ENCODE assay signal across 2 cellular contexts in genomic region chr19:49749055-49749716, GRCh38.
TF ChIP-seq lines count a peak whose summit lies in the region.

No MANE protein-coding gene starts in this region.

TF ChIP-seq in Ishikawa, 13 proteins besides CTCF, POLR2A, EP300 and RAD21:
- TF ChIP-seq YY1 (IDR thresholded peaks at IDR 0.05; ENCODE audit: low read depth) (no peak), CREB1 (IDR thresholded peaks at IDR 0.05; ENCODE audit: low read depth) (no peak), TCF12 (IDR thresholded peaks at IDR 0.05; ENCODE audit: low read depth) (no peak), TEAD4 (IDR thresholded peaks at IDR 0.05) (no peak), NFIC (IDR thresholded peaks at IDR 0.05) (no peak), USF1 (IDR thresholded peaks at IDR 0.05) (peak; percentile 96)

TF ChIP-seq in HepG2, 621 proteins besides CTCF, POLR2A, EP300 and RAD21:
- TF ChIP-seq NFYB (CRISPR knock-in tag; IDR thresholded peaks at IDR 0.05) (peak; percentile 85), PAWR (CRISPR knock-in tag; IDR thresholded peaks at IDR 0.05; ENCODE audit: borderline replicate concordance) (no peak), ZNF143 (CRISPR knock-in tag; IDR thresholded peaks at IDR 0.05) (peak; percentile 85), NAIF1 (CRISPR knock-in tag; IDR thresholded peaks at IDR 0.05; ENCODE audit: borderline replicate concordance) (no peak), ZNF616 (CRISPR knock-in tag; IDR thresholded peaks at IDR 0.05; ENCODE audit: low read depth) (no peak), TCF12 (IDR thresholded peaks at IDR 0.05) (no peak), TCF12 (CRISPR knock-in tag; IDR thresholded peaks at IDR 0.05) (no peak), RFXANK (CRISPR knock-in tag; IDR thresholded peaks at IDR 0.05) (no peak), MZF1 (CRISPR knock-in tag; IDR thresholded peaks at IDR 0.05; ENCODE audit: borderline replicate concordance) (no peak), ZNF44 (CRISPR knock-in tag; IDR thresholded peaks at IDR 0.05) (no peak), CEBPB (IDR thresholded peaks at IDR 0.05; ENCODE audit: borderline replicate concordance, low read depth, low read length) (no peak), ZNF749 (CRISPR knock-in tag; IDR thresholded peaks at IDR 0.05; ENCODE audit: borderline replicate concordance) (no peak), POGK (CRISPR knock-in tag; conservative IDR thresholded peaks at IDR 0.05) (no peak), ZNF614 (CRISPR knock-in tag; IDR thresholded peaks at IDR 0.05; ENCODE audit: borderline replicate concordance) (no peak), BATF2 (CRISPR knock-in tag; IDR thresholded peaks at IDR 0.05) (no peak), KLF13 (CRISPR knock-in tag; IDR thresholded peaks at IDR 0.05) (no peak), THAP9 (CRISPR knock-in tag; IDR thresholded peaks at IDR 0.05; ENCODE audit: borderline replicate concordance) (no peak), FOXO1 (CRISPR knock-in tag; IDR thresholded peaks at IDR 0.05) (no peak), THAP11 (CRISPR knock-in tag; IDR thresholded peaks at IDR 0.05) (peak; percentile 96), ATF6 (CRISPR knock-in tag; conservative IDR thresholded peaks at IDR 0.05) (no peak), NFYC (CRISPR knock-in tag; IDR thresholded peaks at IDR 0.05) (peak; percentile 77), ZNF790 (CRISPR knock-in tag; IDR thresholded peaks at IDR 0.05; ENCODE audit: borderline replicate concordance) (no peak), ZNF12 (CRISPR knock-in tag; IDR thresholded peaks at IDR 0.05) (no peak), DMTF1 (CRISPR knock-in tag; IDR thresholded peaks at IDR 0.05) (no peak), CBX2 (IDR thresholded peaks at IDR 0.05; ENCODE audit: low read depth, low read length) (no peak), CBX2 (CRISPR knock-in tag; IDR thresholded peaks at IDR 0.05; ENCODE audit: low read depth) (no peak), GPBP1L1 (CRISPR knock-in tag; IDR thresholded peaks at IDR 0.05) (no peak), ATAD3A (CRISPR knock-in tag; IDR thresholded peaks at IDR 0.05) (no peak), ZNF510 (CRISPR knock-in tag; IDR thresholded peaks at IDR 0.05; ENCODE audit: low read depth) (no peak), TEAD2 (CRISPR knock-in tag; IDR thresholded peaks at IDR 0.05) (no peak), ZNF414 (CRISPR knock-in tag; IDR thresholded peaks at IDR 0.05) (no peak), CBX1 (IDR thresholded peaks at IDR 0.05; ENCODE audit: low read depth) (no peak), NFIB (CRISPR knock-in tag; IDR thresholded peaks at IDR 0.05; ENCODE audit: borderline replicate concordance) (no peak), ZFYVE20 (CRISPR knock-in tag; IDR thresholded peaks at IDR 0.05; ENCODE audit: borderline replicate concordance, low read depth) (no peak), FOXP4 (CRISPR knock-in tag; IDR thresholded peaks at IDR 0.05) (no peak), ZNF326 (CRISPR knock-in tag; IDR thresholded peaks at IDR 0.05; ENCODE audit: borderline replicate concordance) (no peak), TMF1 (CRISPR knock-in tag; IDR thresholded peaks at IDR 0.05; ENCODE audit: low read depth) (no peak), NFKBIZ (CRISPR knock-in tag; IDR thresholded peaks at IDR 0.05) (no peak), HOXA3 (CRISPR knock-in tag; IDR thresholded peaks at IDR 0.05) (no peak), KDM5A (IDR thresholded peaks at IDR 0.05; ENCODE audit: borderline replicate concordance, low read length) (no peak), HMG20A (CRISPR knock-in tag; IDR thresholded peaks at IDR 0.05; ENCODE audit: borderline replicate concordance) (no peak), ZBTB8A (CRISPR knock-in tag; IDR thresholded peaks at IDR 0.05; ENCODE audit: borderline replicate concordance, low read depth) (no peak), USF2 (IDR thresholded peaks at IDR 0.05; ENCODE audit: low read depth, low read length) (peak; percentile 74), USF2 (CRISPR knock-in tag; IDR thresholded peaks at IDR 0.05; ENCODE audit: borderline replicate concordance) (peak; percentile 84; the same call in 1 of the 2 replicates), HBP1 (CRISPR knock-in tag; IDR thresholded peaks at IDR 0.05; ENCODE audit: low read depth) (no peak), HCFC1 (IDR thresholded peaks at IDR 0.05; ENCODE audit: low read depth, low read length) (peak; percentile 63), SSRP1 (CRISPR knock-in tag; IDR thresholded peaks at IDR 0.05) (no peak)
